In genomic region chr3:188262913-188263683, GRCh38 we compare ENCODE assay signal across 8 cellular contexts.
A peak's percentile ranks its signal among the peaks of the same experiment; 100 is the strongest.
DNase-seq lines count a peak whose midpoint lies in the region; ATAC-seq, FAIRE-seq and TF ChIP-seq lines count a peak whose summit lies in the region.

No MANE protein-coding gene starts in this region.

- H3K9me3 Mint-ChIP-seq in activated T-cell treated with anti-CD3 and anti-CD28 coated beads, Interleukin-2, amount 50 U/mL, for 72 hours, result no peaks in the 10 kb centered on the region

- TF ChIP-seq CTCF in bronchial epithelial cell (IDR thresholded peaks at IDR 0.05; ENCODE audit: insufficient read depth, low read length, severe bottlenecking), result no peak

- no peak overlapping the region for H3K4me3 ChIP-seq in bronchial epithelial cell (ENCODE audit: low read depth, low read length)

- no peak for FAIRE-seq in bronchial epithelial cell (lab: Jason Lieb, UNC)

- peaks cover 13% of the 10 kb centered on the region for H3K4me1 Mint-ChIP-seq in activated T-cell treated with anti-CD3 and anti-CD28 coated beads, Interleukin-2, amount 50 U/mL, for 72 hours (ENCODE audit: low read depth)

- no peaks in the 10 kb centered on the region for H3K36me3 ChIP-seq in bronchial epithelial cell (ENCODE audit: control insufficient read depth, insufficient read depth, low read length)

- no peaks in the 10 kb centered on the region for H3K27me3 ChIP-seq in bronchial epithelial cell (ENCODE audit: control insufficient read depth, insufficient read depth, low read length)

- no peak overlapping the region for H3K27ac Mint-ChIP-seq in activated T-cell treated with anti-CD3 and anti-CD28 coated beads, Interleukin-2, amount 50 U/mL, for 72 hours

- DNase-seq in HT1080 (ENCODE audit: low read depth) (peak; percentile 99), bronchial epithelial cell (ENCODE audit: low read depth) (peak; percentile 90), iris pigment epithelial cell (ENCODE audit: low read depth) (peak; percentile 83), superior temporal gyrus (ENCODE audit: extremely low spot score) (peak; percentile 85), OCI-M1 (lab: John Stamatoyannopoulos, UW) (no peak)
- no peak for DNase-seq in activated T-cell treated with anti-CD3 and anti-CD28 coated beads, Interleukin-2, amount 50 U/mL, for 72 hours

- no peak overlapping the region for H3K4me3 Mint-ChIP-seq in activated T-cell treated with anti-CD3 and anti-CD28 coated beads, Interleukin-2, amount 50 U/mL, for 72 hours

- no peaks in the 10 kb centered on the region for H3K36me3 Mint-ChIP-seq in activated T-cell treated with anti-CD3 and anti-CD28 coated beads, Interleukin-2, amount 50 U/mL, for 72 hours (ENCODE audit: insufficient read depth in 2 of 2)

- no peaks in the 10 kb centered on the region for H3K27me3 Mint-ChIP-seq in activated T-cell treated with anti-CD3 and anti-CD28 coated beads, Interleukin-2, amount 50 U/mL, for 72 hours (ENCODE audit: low read depth)

- no peak for ATAC-seq in GM21381 (IDR thresholded peaks at IDR 0.05; ENCODE audit: unreplicated experiment)
- ATAC-seq in GM18502 (IDR thresholded peaks at IDR 0.05; ENCODE audit: poor library complexity, unreplicated experiment), result no peak
- ATAC-seq in activated T-cell treated with anti-CD3 and anti-CD28 coated beads, Interleukin-2, amount 50 U/mL, for 72 hours (replicated peaks in 1 of 2), result no peak

Comparison
In these comparisons a context has a peak if more than half of its experiments do, and no peak if none do; other contexts are left out.
1. DNase-seq: peak in HT1080 (single experiment), bronchial epithelial cell (single experiment), iris pigment epithelial cell (single experiment) and superior temporal gyrus (single experiment); none in OCI-M1 (single experiment) and activated T-cell treated with anti-CD3 and anti-CD28 coated beads, Interleukin-2, amount 50 U/mL, for 72 hours (0 of 2).